6 cellular contexts compared by ENCODE assay signal in the genomic region with DNA sequence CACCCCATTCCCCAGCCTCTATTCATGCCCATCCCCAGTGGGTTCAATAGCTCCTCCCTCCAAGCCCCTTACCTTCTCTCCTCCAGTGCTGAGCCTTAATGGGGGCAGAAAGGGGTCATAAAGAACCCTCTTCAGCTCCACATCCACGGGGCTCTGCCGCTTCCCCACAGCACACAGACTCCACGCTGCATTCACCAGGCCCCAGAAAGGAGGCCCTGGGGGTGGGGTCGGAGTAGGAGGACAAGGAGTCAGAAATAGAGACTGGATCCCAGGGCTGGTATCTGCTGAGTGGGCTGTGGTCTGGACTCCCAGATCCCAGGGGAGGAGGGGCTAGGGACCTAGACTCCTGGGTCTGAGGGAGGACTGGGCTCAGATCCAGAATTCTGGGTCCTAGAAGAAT. TPM values are rescaled to one million over a fixed set of nuclear protein-coding genes. Genes with fewer than 3 reads are reported as not detected.
DNase-seq lines count a peak whose midpoint lies in the region; ATAC-seq lines count a peak whose summit lies in the region.

No MANE protein-coding gene starts in this region.

- DNase-seq in Jurkat, Clone E6-1 (ENCODE audit: low read depth, low spot score) = no peak
- DNase-seq in sciatic nerve (ENCODE audit: low spot score) (peak; percentile 64), LoVo (ENCODE audit: low spot score) (no peak), NOMO-1 treated with DMSO at 0.1 percent for 48 hours (lab: John Stamatoyannopoulos, UW; ENCODE audit: unreplicated experiment) (no peak)

- no peaks in the 10 kb centered on the region for H3K27me3 ChIP-seq in ectodermal cell (ENCODE audit: control insufficient read depth, insufficient read depth, low read length, poor library complexity, severe bottlenecking)

- H3K4me3 ChIP-seq in Jurkat, Clone E6-1 (ENCODE audit: low read length) = peak overlapping the region; percentile 58
- H3K4me3 ChIP-seq in ectodermal cell (ENCODE audit: insufficient read depth, low read depth, low read length) = peak overlapping the region; percentile 57

- ATAC-seq in sciatic nerve (no peak), GM18867 (IDR thresholded peaks at IDR 0.05; ENCODE audit: unreplicated experiment) (no peak)

- 45 to 62% methylated on average over 4 of the region's 4 CpGs for WGBS in ectodermal cell, 2 experiments

- no peak overlapping the region for H3K27ac ChIP-seq in ectodermal cell (ENCODE audit: insufficient read depth, low read depth, low read length, poor library complexity, severe bottlenecking)

- intact Hi-C loops in sciatic nerve (cut with DNase I) = no loop called here

- peaks cover 4% of the 10 kb centered on the region for H3K4me1 ChIP-seq in ectodermal cell (ENCODE audit: control insufficient read depth, insufficient read depth, low read length)

- no peaks in the 10 kb centered on the region for H3K9me3 ChIP-seq in ectodermal cell (ENCODE audit: control insufficient read depth, low read length)

- no peaks in the 10 kb centered on the region for H3K36me3 ChIP-seq in ectodermal cell (ENCODE audit: control insufficient read depth, insufficient read depth, low read length)

RNA-seq across cellular contexts. Expression of a gene that starts 1.6 kb away (rescaled TPM):
- polyA plus RNA-seq in Jurkat, Clone E6-1 (2012; ENCODE audit: insufficient read depth, insufficient read length) = 21.9 TPM
- polyA plus RNA-seq in ectodermal cell (2013, experiment 1 of 4) = 111 TPM
- polyA plus RNA-seq in ectodermal cell (2013, experiment 2 of 4) = 97.1 TPM
- polyA plus RNA-seq in ectodermal cell (2013, experiment 3 of 4) = 87.7 TPM
- polyA plus RNA-seq in ectodermal cell (2013, experiment 4 of 4) = 96.2 TPM
- total RNA-seq in sciatic nerve = 10.5 TPM

RNA-seq across cellular contexts. Expression of a gene that starts 7.2 kb away (rescaled TPM):
- polyA plus RNA-seq in Jurkat, Clone E6-1 (2012; ENCODE audit: insufficient read depth, insufficient read length) = 23.6 TPM
- 16.9 TPM for polyA plus RNA-seq in ectodermal cell (2013, experiment 1 of 4)
- polyA plus RNA-seq in ectodermal cell (2013, experiment 2 of 4) = 14.6 TPM
- polyA plus RNA-seq in ectodermal cell (2013, experiment 3 of 4) = 14.9 TPM
- polyA plus RNA-seq in ectodermal cell (2013, experiment 4 of 4) = 16.8 TPM
- total RNA-seq in sciatic nerve = 13.7 TPM

RNA-seq across cellular contexts. Expression of a gene that starts 25.0 kb away (rescaled TPM):
- 21.6 TPM for polyA plus RNA-seq in Jurkat, Clone E6-1 (2012; ENCODE audit: insufficient read depth, insufficient read length)
- 37.4 TPM for polyA plus RNA-seq in ectodermal cell (2013, experiment 1 of 4)
- polyA plus RNA-seq in ectodermal cell (2013, experiment 2 of 4) = 42.1 TPM
- polyA plus RNA-seq in ectodermal cell (2013, experiment 3 of 4) = 26.8 TPM
- polyA plus RNA-seq in ectodermal cell (2013, experiment 4 of 4) = 32.2 TPM
- total RNA-seq in sciatic nerve = 21.5 TPM

RNA-seq across cellular contexts. Expression of a gene that starts 25.4 kb away (rescaled TPM):
- polyA plus RNA-seq in Jurkat, Clone E6-1 (2012; ENCODE audit: insufficient read depth, insufficient read length) = 2,707 TPM
- 1,711 TPM for polyA plus RNA-seq in ectodermal cell (2013, experiment 1 of 4)
- polyA plus RNA-seq in ectodermal cell (2013, experiment 2 of 4) = 1,723 TPM
- 1,581 TPM for polyA plus RNA-seq in ectodermal cell (2013, experiment 3 of 4)
- 1,728 TPM for polyA plus RNA-seq in ectodermal cell (2013, experiment 4 of 4)
- total RNA-seq in sciatic nerve = 789 TPM

RNA-seq across cellular contexts. Expression of a gene that starts 28.5 kb away (rescaled TPM):
- polyA plus RNA-seq in Jurkat, Clone E6-1 (2012; ENCODE audit: insufficient read depth, insufficient read length) = not detected
- polyA plus RNA-seq in ectodermal cell (2013, experiment 1 of 4) = 1.1 TPM
- polyA plus RNA-seq in ectodermal cell (2013, experiment 2 of 4) = 0.62 TPM
- polyA plus RNA-seq in ectodermal cell (2013, experiment 3 of 4) = 0.48 TPM
- polyA plus RNA-seq in ectodermal cell (2013, experiment 4 of 4) = 1.6 TPM
- 1.4 TPM for total RNA-seq in sciatic nerve
